In the genomic region with DNA sequence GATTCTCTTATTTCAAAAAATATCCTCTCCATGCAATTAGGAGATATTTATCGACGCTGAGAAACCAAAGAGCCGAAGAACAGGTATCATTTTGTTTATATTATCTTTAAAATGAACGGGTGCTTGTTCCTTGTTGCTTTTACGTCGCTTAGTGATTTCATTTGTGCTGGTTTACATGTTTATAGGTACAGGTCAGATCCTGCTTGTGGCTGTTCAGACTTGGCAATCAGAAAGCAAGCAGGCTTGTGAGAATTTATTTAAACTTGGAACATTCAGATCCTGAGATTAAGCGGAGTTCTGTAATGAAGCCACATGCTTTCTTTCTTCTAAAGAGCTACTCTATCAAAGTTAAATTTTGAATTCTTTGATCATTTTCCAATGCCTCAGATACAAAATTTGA, we compare ENCODE assay signal across 8 cellular contexts. TPM values are rescaled to one million over a fixed set of nuclear protein-coding genes. Genes with fewer than 3 reads are reported as not detected.
A peak's percentile ranks its signal among the peaks of the same experiment; 100 is the strongest.
DNase-seq lines count a peak whose midpoint lies in the region; ATAC-seq and TF ChIP-seq lines count a peak whose summit lies in the region.

No MANE protein-coding gene starts in this region.

- H3K36me3 ChIP-seq in trophoblast cell (ENCODE audit: control insufficient read depth in 1 of 2, insufficient read depth in 2 of 2, low read length in 2 of 2) = no peaks in the 10 kb centered on the region

- H3K27me3 ChIP-seq in trophoblast cell (ENCODE audit: insufficient read depth, low read length) = no peaks in the 10 kb centered on the region

- no peak overlapping the region for H2BK120ac ChIP-seq in trophoblast cell (ENCODE audit: insufficient read depth, low read length, poor library complexity)

- no peak overlapping the region for H3K9ac ChIP-seq in trophoblast cell (ENCODE audit: low read length)

- no peak for ATAC-seq in HG02973 (IDR thresholded peaks at IDR 0.05; ENCODE audit: unreplicated experiment)
- ATAC-seq in HG02571 (IDR thresholded peaks at IDR 0.05; ENCODE audit: unreplicated experiment) = no peak
- ATAC-seq in GM21619 (IDR thresholded peaks at IDR 0.05; ENCODE audit: unreplicated experiment) = no peak

- no peak overlapping the region for H4K91ac ChIP-seq in trophoblast cell (ENCODE audit: low read depth, low read length)

- no peak overlapping the region for H2AFZ ChIP-seq in trophoblast cell (ENCODE audit: insufficient read depth, low read length, poor library complexity)

- H3K14ac ChIP-seq in trophoblast cell (ENCODE audit: low read length) = no peak overlapping the region

- H3K79me2 ChIP-seq in trophoblast cell (ENCODE audit: control insufficient read depth, insufficient read depth, low read length, poor library complexity) = no peaks in the 10 kb centered on the region

- no peaks in the 10 kb centered on the region for H3K9me3 ChIP-seq in trophoblast cell (ENCODE audit: insufficient read depth, low read depth, low read length)

- no peak overlapping the region for H2BK12ac ChIP-seq in trophoblast cell (ENCODE audit: low read length)

- no CpG with 5 or more reads among the region's 7 CpGs for WGBS in trophoblast cell (ENCODE audit: extremely low coverage, insufficient coverage, insufficient read length)

- H3K27ac ChIP-seq in cingulate gyrus (ENCODE audit: low read depth, low read length) (peak overlapping the region; percentile 58), trophoblast cell (ENCODE audit: low read depth, low read length) (peak overlapping the region; percentile 87)

- no peak overlapping the region for H2BK5ac ChIP-seq in trophoblast cell (ENCODE audit: low read depth, low read length, poor library complexity)

- no peak overlapping the region for H3K4ac ChIP-seq in trophoblast cell (ENCODE audit: low read depth, low read length)

- H3K4me3 ChIP-seq in GM12865 (ENCODE audit: low read depth, low read length) = peak overlapping the region; percentile 85
- H3K4me3 ChIP-seq in trophoblast cell (ENCODE audit: low read depth, low read length) = no peak overlapping the region

- H2AK5ac ChIP-seq in trophoblast cell (ENCODE audit: low read length) = no peak overlapping the region

- no peak overlapping the region for H3K23ac ChIP-seq in trophoblast cell (ENCODE audit: low read length)

- no peak for TF ChIP-seq CTCF in GM12865 (IDR thresholded peaks at IDR 0.05; ENCODE audit: insufficient read depth, low read depth, low read length, missing control alignments)

- H4K12ac ChIP-seq in trophoblast cell (ENCODE audit: low read depth, low read length) = no peak overlapping the region

- no peaks in the 10 kb centered on the region for H3K79me1 ChIP-seq in trophoblast cell (ENCODE audit: low read length)

- no peak overlapping the region for H3K18ac ChIP-seq in trophoblast cell (ENCODE audit: low read length)

- peak overlapping the region; percentile 38 for H3K4me2 ChIP-seq in trophoblast cell (ENCODE audit: low read length)

- H4K8ac ChIP-seq in trophoblast cell (ENCODE audit: low read depth, low read length) = no peak overlapping the region

- DNase-seq in GM12865 (ENCODE audit: low read depth) = peak; percentile 41
- peak; percentile 40 for DNase-seq in M059J (ENCODE audit: low read depth)
- DNase-seq in trophoblast cell = no peak
- no peak for DNase-seq in C1 segment of cervical spinal cord (lab: John Stamatoyannopoulos, UW)

- H3K4me1 ChIP-seq in trophoblast cell (ENCODE audit: control insufficient read depth in 1 of 2, insufficient read depth in 2 of 2, low read length in 2 of 2) = peaks cover 6 to 7% of the 10 kb centered on the region in 2 experiments

RNA-seq across cellular contexts. Expression of gene ATP2C1, which starts 43.0 kb away (rescaled TPM):
- total RNA-seq in M059J (2014; rRNA removed; shearing (Covaris generic)) = 17.2 and 33.9 TPM in 2 replicates
- 63.5 and 66.0 TPM in 2 replicates for polyA plus RNA-seq in trophoblast cell (2013)

Comparison
In these comparisons a context has a peak if more than half of its experiments do, and no peak if none do; other contexts are left out.
1. DNase-seq: peak in GM12865 (single experiment) and M059J (single experiment); none in trophoblast cell (0 of 2) and C1 segment of cervical spinal cord (0 of 14).